Comparison of ENCODE assay signal across 1 cellular context in the genomic region with DNA sequence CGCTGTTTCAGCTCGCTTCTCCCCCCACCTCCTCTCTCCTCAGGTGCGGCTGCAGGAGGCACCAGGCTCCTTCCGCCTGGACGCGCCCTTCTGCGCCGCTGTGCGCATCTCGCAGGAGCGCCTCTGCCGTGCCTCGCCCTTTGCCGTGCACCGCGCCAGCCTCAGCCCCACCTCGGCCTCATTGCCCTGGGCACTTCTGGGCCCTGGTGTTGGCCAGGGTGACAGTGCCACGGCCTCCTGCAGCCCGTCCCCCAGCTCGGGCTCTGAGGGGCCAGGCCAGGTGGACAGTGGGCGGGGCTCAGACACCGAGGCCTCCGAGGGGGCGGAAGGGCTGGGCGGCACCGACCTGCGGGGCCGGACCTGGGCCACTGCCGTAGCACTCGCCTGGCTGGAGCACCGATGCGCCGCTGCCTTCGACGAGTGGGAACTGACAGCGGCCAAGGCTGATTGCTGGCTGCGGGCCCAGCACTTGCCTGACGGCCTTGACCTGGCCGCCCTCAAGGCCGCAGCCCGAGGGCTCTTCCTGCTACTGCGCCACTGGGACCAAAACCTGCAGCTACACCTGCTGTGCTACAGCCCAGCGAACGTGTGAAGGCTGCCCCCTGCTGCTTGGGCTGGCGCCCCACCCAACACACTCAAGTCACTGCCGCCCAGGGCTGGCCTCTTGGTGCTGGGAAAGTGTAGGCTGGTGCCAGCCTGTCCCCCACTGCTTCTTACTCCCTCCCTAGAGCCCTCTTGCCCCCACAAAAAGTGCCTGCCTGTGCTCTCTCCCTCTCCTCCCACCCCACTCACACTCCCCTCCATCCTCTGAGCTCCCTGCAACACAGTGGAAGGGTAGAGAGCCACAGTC.
A peak's percentile ranks its signal among the peaks of the same experiment; 100 is the strongest.
TF ChIP-seq lines count a peak whose summit lies in the region.

No MANE protein-coding gene starts in this region.

TF ChIP-seq in K562, 482 proteins besides CTCF, POLR2A, EP300 and RAD21 (continued from another document and continues in another):
- TF ChIP-seq, protein P1, sequence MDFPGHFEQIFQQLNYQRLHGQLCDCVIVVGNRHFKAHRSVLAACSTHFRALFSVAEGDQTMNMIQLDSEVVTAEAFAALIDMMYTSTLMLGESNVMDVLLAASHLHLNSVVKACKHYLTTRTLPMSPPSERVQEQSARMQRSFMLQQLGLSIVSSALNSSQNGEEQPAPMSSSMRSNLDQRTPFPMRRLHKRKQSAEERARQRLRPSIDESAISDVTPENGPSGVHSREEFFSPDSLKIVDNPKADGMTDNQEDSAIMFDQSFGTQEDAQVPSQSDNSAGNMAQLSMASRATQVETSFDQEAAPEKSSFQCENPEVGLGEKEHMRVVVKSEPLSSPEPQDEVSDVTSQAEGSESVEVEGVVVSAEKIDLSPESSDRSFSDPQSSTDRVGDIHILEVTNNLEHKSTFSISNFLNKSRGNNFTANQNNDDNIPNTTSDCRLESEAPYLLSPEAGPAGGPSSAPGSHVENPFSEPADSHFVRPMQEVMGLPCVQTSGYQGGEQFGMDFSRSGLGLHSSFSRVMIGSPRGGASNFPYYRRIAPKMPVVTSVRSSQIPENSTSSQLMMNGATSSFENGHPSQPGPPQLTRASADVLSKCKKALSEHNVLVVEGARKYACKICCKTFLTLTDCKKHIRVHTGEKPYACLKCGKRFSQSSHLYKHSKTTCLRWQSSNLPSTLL (IDR thresholded peaks at IDR 0.05): no peak
- TF ChIP-seq NCOA1 (IDR thresholded peaks at IDR 0.05; ENCODE audit: low read depth) (no peak), ZZZ3 (IDR thresholded peaks at IDR 0.05) (no peak), SIN3A (IDR thresholded peaks at IDR 0.05; ENCODE audit: borderline replicate concordance in 2 of 2, control insufficient read depth in 1 of 2, low read depth in 2 of 2, low read length in 2 of 2) (no peak), BRCA1 (IDR thresholded peaks at IDR 0.05) (no peak), BRCA1 (CRISPR knock-in tag; IDR thresholded peaks at IDR 0.05) (no peak), SNRNP70 (optimal IDR thresholded peaks at IDR 0.05; ENCODE audit: low read depth, low read length) (no peak), ZNF3 (CRISPR knock-in tag; IDR thresholded peaks at IDR 0.05) (no peak), HDAC1 (IDR thresholded peaks at IDR 0.05) (no peak), ZC3H4 (CRISPR knock-in tag; IDR thresholded peaks at IDR 0.05; ENCODE audit: borderline replicate concordance) (no peak), MYNN (IDR thresholded peaks at IDR 0.05) (peak; percentile 87), MYNN (CRISPR knock-in tag; IDR thresholded peaks at IDR 0.05) (no peak), CTBP1 (IDR thresholded peaks at IDR 0.05; ENCODE audit: borderline replicate concordance) (peak; percentile 78; the same call in 1 of the 2 replicates), NBN (IDR thresholded peaks at IDR 0.05; ENCODE audit: low read depth) (no peak), CREB1 (IDR thresholded peaks at IDR 0.05) (no peak), CREB1 (CRISPR knock-in tag; IDR thresholded peaks at IDR 0.05) (peak; percentile 37; the same call in 1 of the 2 replicates), ESRRA (IDR thresholded peaks at IDR 0.05; ENCODE audit: borderline replicate concordance, low read depth) (peak; percentile 89), MCM5 (IDR thresholded peaks at IDR 0.05; ENCODE audit: low read depth) (no peak), MAFF (IDR thresholded peaks at IDR 0.05; ENCODE audit: low read length) (no peak), ELF1 (tag; IDR thresholded peaks at IDR 0.05) (no peak), FUS (optimal IDR thresholded peaks at IDR 0.05; ENCODE audit: low read depth, low read length) (peak; percentile 71), HNRNPH1 (optimal IDR thresholded peaks at IDR 0.05; ENCODE audit: low read depth, low read length) (no peak), NRF1 (conservative IDR thresholded peaks at IDR 0.05 in 1 of 2, IDR thresholded peaks at IDR 0.05 in 1 of 2) (peak; percentile 45 to 66), HMG20A (CRISPR knock-in tag; conservative IDR thresholded peaks at IDR 0.05) (no peak), ERF (CRISPR knock-in tag; IDR thresholded peaks at IDR 0.05) (peak; percentile 85; the same call in 1 of the 2 replicates), XRCC3 (IDR thresholded peaks at IDR 0.05) (no peak), MAZ (CRISPR knock-in tag; conservative IDR thresholded peaks at IDR 0.05 in 1 of 2, IDR thresholded peaks at IDR 0.05 in 1 of 2) (peak; percentile 31 to 44; a peak in 1 of 4 replicates), CREBBP (IDR thresholded peaks at IDR 0.05; ENCODE audit: low read depth, low read length) (no peak), POLR2AphosphoS5 (IDR thresholded peaks at IDR 0.05; ENCODE audit: control insufficient read depth, insufficient read depth, low read depth, low read length) (peak; percentile 57; the same call in 1 of the 2 replicates), YY1 (IDR thresholded peaks at IDR 0.05; ENCODE audit: borderline replicate concordance in 1 of 3, control insufficient read depth in 1 of 3, extremely low read depth in 1 of 3, insufficient read depth in 3 of 3, insufficient read length in 1 of 3, insufficient replicate concordance in 2 of 3, low read depth in 1 of 3, low read length in 2 of 3) (no peak), ZNF274 (IDR thresholded peaks at IDR 0.05; ENCODE audit: borderline replicate concordance, low read depth, low read length) (no peak), ZBTB17 (CRISPR knock-in tag; IDR thresholded peaks at IDR 0.05) (0 out of 2 replicates have a peak, but pooled peaks have one; percentile 22), ASH1L (IDR thresholded peaks at IDR 0.05; ENCODE audit: borderline replicate concordance, low read depth, partially characterized antibody) (no peak), ZNF79 (CRISPR knock-in tag; IDR thresholded peaks at IDR 0.05; ENCODE audit: low read depth) (no peak), CBX2 (IDR thresholded peaks at IDR 0.05; ENCODE audit: insufficient read depth, low read length, poor library complexity, severe bottlenecking) (no peak), TFAM (CRISPR knock-in tag; conservative IDR thresholded peaks at IDR 0.05) (no peak), ZBTB8A (IDR thresholded peaks at IDR 0.05; ENCODE audit: partially characterized antibody) (no peak), MTA1 (IDR thresholded peaks at IDR 0.05; ENCODE audit: borderline replicate concordance) (no peak), CCNT2 (IDR thresholded peaks at IDR 0.05; ENCODE audit: borderline replicate concordance, extremely low read depth, insufficient read length, low read depth, low read length) (peak; percentile 56), ARID1B (IDR thresholded peaks at IDR 0.05) (peak; percentile 38; the same call in 1 of the 2 replicates), ZNF778 (CRISPR knock-in tag; IDR thresholded peaks at IDR 0.05) (no peak), BCL6 (CRISPR knock-in tag; IDR thresholded peaks at IDR 0.05) (no peak), SOX6 (IDR thresholded peaks at IDR 0.05) (no peak), HIVEP1 (CRISPR knock-in tag; IDR thresholded peaks at IDR 0.05) (no peak), HMGN3 (IDR thresholded peaks at IDR 0.05; ENCODE audit: borderline replicate concordance, extremely low read depth, insufficient read length, low read depth, low read length) (peak; percentile 58), FOXJ2 (tag; IDR thresholded peaks at IDR 0.05) (no peak), RAD51 (IDR thresholded peaks at IDR 0.05; ENCODE audit: borderline replicate concordance, low read depth) (no peak)
- TF ChIP-seq, protein P2, sequence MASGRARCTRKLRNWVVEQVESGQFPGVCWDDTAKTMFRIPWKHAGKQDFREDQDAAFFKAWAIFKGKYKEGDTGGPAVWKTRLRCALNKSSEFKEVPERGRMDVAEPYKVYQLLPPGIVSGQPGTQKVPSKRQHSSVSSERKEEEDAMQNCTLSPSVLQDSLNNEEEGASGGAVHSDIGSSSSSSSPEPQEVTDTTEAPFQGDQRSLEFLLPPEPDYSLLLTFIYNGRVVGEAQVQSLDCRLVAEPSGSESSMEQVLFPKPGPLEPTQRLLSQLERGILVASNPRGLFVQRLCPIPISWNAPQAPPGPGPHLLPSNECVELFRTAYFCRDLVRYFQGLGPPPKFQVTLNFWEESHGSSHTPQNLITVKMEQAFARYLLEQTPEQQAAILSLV (tag; IDR thresholded peaks at IDR 0.05): no peak
- TF ChIP-seq, protein P3, sequence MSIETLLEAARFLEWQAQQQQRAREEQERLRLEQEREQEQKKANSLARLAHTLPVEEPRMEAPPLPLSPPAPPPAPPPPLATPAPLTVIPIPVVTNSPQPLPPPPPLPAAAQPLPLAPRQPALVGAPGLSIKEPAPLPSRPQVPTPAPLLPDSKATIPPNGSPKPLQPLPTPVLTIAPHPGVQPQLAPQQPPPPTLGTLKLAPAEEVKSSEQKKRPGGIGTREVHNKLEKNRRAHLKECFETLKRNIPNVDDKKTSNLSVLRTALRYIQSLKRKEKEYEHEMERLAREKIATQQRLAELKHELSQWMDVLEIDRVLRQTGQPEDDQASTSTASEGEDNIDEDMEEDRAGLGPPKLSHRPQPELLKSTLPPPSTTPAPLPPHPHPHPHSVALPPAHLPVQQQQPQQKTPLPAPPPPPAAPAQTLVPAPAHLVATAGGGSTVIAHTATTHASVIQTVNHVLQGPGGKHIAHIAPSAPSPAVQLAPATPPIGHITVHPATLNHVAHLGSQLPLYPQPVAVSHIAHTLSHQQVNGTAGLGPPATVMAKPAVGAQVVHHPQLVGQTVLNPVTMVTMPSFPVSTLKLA (conservative IDR thresholded peaks at IDR 0.05): 0 out of 4 replicates have a peak, but pooled peaks of 1 of the 2 experiments have one; percentile 22
- TF ChIP-seq, protein P4, sequence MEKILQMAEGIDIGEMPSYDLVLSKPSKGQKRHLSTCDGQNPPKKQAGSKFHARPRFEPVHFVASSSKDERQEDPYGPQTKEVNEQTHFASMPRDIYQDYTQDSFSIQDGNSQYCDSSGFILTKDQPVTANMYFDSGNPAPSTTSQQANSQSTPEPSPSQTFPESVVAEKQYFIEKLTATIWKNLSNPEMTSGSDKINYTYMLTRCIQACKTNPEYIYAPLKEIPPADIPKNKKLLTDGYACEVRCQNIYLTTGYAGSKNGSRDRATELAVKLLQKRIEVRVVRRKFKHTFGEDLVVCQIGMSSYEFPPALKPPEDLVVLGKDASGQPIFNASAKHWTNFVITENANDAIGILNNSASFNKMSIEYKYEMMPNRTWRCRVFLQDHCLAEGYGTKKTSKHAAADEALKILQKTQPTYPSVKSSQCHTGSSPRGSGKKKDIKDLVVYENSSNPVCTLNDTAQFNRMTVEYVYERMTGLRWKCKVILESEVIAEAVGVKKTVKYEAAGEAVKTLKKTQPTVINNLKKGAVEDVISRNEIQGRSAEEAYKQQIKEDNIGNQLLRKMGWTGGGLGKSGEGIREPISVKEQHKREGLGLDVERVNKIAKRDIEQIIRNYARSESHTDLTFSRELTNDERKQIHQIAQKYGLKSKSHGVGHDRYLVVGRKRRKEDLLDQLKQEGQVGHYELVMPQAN (IDR thresholded peaks at IDR 0.05; ENCODE audit: borderline replicate concordance): no peak
- TF ChIP-seq, protein P5, sequence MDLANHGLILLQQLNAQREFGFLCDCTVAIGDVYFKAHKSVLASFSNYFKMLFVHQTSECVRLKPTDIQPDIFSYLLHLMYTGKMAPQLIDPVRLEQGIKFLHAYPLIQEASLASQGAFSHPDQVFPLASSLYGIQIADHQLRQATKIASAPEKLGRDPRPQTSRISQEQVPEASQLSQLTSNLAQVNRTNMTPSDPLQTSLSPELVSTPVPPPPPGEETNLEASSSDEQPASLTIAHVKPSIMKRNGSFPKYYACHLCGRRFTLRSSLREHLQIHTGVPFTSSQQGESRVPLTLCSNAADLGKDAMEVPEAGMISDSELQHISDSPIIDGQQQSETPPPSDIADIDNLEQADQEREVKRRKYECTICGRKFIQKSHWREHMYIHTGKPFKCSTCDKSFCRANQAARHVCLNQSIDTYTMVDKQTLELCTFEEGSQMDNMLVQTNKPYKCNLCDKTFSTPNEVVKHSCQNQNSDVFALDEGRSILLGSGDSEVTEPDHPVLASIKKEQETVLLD (IDR thresholded peaks at IDR 0.05): no peak
- TF ChIP-seq, protein P6, sequence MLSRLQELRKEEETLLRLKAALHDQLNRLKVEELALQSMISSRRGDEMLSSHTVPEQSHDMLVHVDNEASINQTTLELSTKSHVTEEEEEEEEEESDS (CRISPR knock-in tag; IDR thresholded peaks at IDR 0.05): no peak
- TF ChIP-seq, protein P7, sequence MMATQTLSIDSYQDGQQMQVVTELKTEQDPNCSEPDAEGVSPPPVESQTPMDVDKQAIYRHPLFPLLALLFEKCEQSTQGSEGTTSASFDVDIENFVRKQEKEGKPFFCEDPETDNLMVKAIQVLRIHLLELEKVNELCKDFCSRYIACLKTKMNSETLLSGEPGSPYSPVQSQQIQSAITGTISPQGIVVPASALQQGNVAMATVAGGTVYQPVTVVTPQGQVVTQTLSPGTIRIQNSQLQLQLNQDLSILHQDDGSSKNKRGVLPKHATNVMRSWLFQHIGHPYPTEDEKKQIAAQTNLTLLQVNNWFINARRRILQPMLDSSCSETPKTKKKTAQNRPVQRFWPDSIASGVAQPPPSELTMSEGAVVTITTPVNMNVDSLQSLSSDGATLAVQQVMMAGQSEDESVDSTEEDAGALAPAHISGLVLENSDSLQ (IDR thresholded peaks at IDR 0.05): peak; percentile 22; the same call in 1 of the 2 replicates
- TF ChIP-seq, protein P8, sequence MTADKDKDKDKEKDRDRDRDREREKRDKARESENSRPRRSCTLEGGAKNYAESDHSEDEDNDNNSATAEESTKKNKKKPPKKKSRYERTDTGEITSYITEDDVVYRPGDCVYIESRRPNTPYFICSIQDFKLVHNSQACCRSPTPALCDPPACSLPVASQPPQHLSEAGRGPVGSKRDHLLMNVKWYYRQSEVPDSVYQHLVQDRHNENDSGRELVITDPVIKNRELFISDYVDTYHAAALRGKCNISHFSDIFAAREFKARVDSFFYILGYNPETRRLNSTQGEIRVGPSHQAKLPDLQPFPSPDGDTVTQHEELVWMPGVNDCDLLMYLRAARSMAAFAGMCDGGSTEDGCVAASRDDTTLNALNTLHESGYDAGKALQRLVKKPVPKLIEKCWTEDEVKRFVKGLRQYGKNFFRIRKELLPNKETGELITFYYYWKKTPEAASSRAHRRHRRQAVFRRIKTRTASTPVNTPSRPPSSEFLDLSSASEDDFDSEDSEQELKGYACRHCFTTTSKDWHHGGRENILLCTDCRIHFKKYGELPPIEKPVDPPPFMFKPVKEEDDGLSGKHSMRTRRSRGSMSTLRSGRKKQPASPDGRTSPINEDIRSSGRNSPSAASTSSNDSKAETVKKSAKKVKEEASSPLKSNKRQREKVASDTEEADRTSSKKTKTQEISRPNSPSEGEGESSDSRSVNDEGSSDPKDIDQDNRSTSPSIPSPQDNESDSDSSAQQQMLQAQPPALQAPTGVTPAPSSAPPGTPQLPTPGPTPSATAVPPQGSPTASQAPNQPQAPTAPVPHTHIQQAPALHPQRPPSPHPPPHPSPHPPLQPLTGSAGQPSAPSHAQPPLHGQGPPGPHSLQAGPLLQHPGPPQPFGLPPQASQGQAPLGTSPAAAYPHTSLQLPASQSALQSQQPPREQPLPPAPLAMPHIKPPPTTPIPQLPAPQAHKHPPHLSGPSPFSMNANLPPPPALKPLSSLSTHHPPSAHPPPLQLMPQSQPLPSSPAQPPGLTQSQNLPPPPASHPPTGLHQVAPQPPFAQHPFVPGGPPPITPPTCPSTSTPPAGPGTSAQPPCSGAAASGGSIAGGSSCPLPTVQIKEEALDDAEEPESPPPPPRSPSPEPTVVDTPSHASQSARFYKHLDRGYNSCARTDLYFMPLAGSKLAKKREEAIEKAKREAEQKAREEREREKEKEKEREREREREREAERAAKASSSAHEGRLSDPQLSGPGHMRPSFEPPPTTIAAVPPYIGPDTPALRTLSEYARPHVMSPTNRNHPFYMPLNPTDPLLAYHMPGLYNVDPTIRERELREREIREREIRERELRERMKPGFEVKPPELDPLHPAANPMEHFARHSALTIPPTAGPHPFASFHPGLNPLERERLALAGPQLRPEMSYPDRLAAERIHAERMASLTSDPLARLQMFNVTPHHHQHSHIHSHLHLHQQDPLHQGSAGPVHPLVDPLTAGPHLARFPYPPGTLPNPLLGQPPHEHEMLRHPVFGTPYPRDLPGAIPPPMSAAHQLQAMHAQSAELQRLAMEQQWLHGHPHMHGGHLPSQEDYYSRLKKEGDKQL (CRISPR knock-in tag; IDR thresholded peaks at IDR 0.05; ENCODE audit: borderline replicate concordance): no peak
